Comparison of ENCODE assay signal across 13 cellular contexts in genomic region chr10:100339236-100339635, GRCh38. TPM values are rescaled to one million over a fixed set of nuclear protein-coding genes. Genes with fewer than 3 reads are reported as not detected.
DNase-seq lines count a peak whose midpoint lies in the region; ATAC-seq and TF ChIP-seq lines count a peak whose summit lies in the region.
"Had no signal": no experiment of that assay in that cellular context is flagged by ENCODE, and none has a peak within 500 bp of the region (broad histone marks: within the 10 kb centered on the region; RNA-seq: fewer than 3 reads in every experiment).

No MANE protein-coding gene starts in this region.

- H3K9me3 ChIP-seq in OCI-LY7 (ENCODE audit: low read length) (no peaks in the 10 kb centered on the region), thyroid gland (no peaks in the 10 kb centered on the region)
- H3K9me3 ChIP-seq: gastroesophageal sphincter had no signal

- intact Hi-C loops in activated CD4-positive, alpha-beta T cell treated with anti-CD3 and anti-CD28 coated beads for 36 hours (cut with DNase I, micrococcal nuclease): no loop called here
- intact Hi-C loops in OCI-LY7 (cut with micrococcal nuclease; ENCODE audit: unreplicated experiment): loop anchor here (5.0 to 10.0 kb wide), 2 partner anchors 33 to 536 kb away; no protein-coding TSS in a partner anchor
- intact Hi-C loops in thyroid gland (cut with DNase I): loop anchor here (2.0 kb wide), 1 partner anchor 94 kb away; no protein-coding TSS in a partner anchor

- no peaks in the 10 kb centered on the region for H3K27me3 Mint-ChIP-seq in activated CD4-positive, alpha-beta T cell treated with anti-CD3 and anti-CD28 coated beads for 36 hours
- no peaks in the 10 kb centered on the region for H3K27me3 Mint-ChIP-seq in stimulated activated naive B cell treated with anti-CD40 and anti-IgM and Interleukin-4, amounts not matched to agents 10 μg/mL and 1 μg/mL and 100 μg/mL, for 72 hours

- H3K4me3 Mint-ChIP-seq in activated CD4-positive, alpha-beta T cell treated with anti-CD3 and anti-CD28 coated beads for 36 hours: no peak overlapping the region
- H3K4me3 Mint-ChIP-seq in stimulated activated naive B cell treated with anti-CD40 and anti-IgM and Interleukin-4, amounts not matched to agents 10 μg/mL and 1 μg/mL and 100 μg/mL, for 72 hours: peak overlapping the region; percentile 33 to 66

- POLR2A ChIA-PET in activated CD4-positive, alpha-beta T cell treated with anti-CD3 and anti-CD28 coated beads for 36 hours (lab: Charles Lee): no interaction called here
- POLR2A ChIA-PET in OCI-LY7 (lab: Charles Lee): interaction anchor here (0.6 to 1.7 kb wide), 7 partner anchors 10 to 294 kb away, joined by 3 to 5 read pairs (median 4); no protein-coding TSS in a partner anchor

- H3K4me1 ChIP-seq in OCI-LY7 (ENCODE audit: insufficient read depth, low read length, poor library complexity, severe bottlenecking): peaks cover 29% of the 10 kb centered on the region
- no peaks in the 10 kb centered on the region for H3K4me1 ChIP-seq in thyroid gland
- H3K4me1 ChIP-seq: gastroesophageal sphincter had no signal

- in situ Hi-C loops in G401 (cut with HindIII; ENCODE audit: low sequenced_read_pairs): loop anchor here (25.0 kb wide), 1 partner anchor 173 kb away; the partner anchor contains the start of gene SEC31B

- H3K36me3 ChIP-seq in OCI-LY7 (ENCODE audit: insufficient read depth, low read length) (no peaks in the 10 kb centered on the region), thyroid gland (no peaks in the 10 kb centered on the region)
- H3K36me3 ChIP-seq: gastroesophageal sphincter had no signal

- H3K4me2 ChIP-seq in OCI-LY7 (ENCODE audit: low read length): peak overlapping the region; percentile 69

- peak overlapping the region; percentile 74; the same call in 1 of the 2 replicates for H2AFZ ChIP-seq in OCI-LY7 (ENCODE audit: low read length)

- TF ChIP-seq CTCF in OCI-LY7 (conservative IDR thresholded peaks at IDR 0.05; ENCODE audit: low read length): no peak
- TF ChIP-seq CTCF in thyroid gland (IDR thresholded peaks at IDR 0.05): no peak

- H3K9me2 ChIP-seq in OCI-LY7 (ENCODE audit: insufficient read depth, low read length): no peaks in the 10 kb centered on the region

- no peaks in the 10 kb centered on the region for H3K36me3 Mint-ChIP-seq in activated CD4-positive, alpha-beta T cell treated with anti-CD3 and anti-CD28 coated beads for 36 hours (ENCODE audit: low read depth)
- H3K36me3 Mint-ChIP-seq in stimulated activated naive B cell treated with anti-CD40 and anti-IgM and Interleukin-4, amounts not matched to agents 10 μg/mL and 1 μg/mL and 100 μg/mL, for 72 hours: no peaks in the 10 kb centered on the region

- H3K9me3 Mint-ChIP-seq in activated CD4-positive, alpha-beta T cell treated with anti-CD3 and anti-CD28 coated beads for 36 hours (ENCODE audit: low read depth): no peaks in the 10 kb centered on the region
- no peaks in the 10 kb centered on the region for H3K9me3 Mint-ChIP-seq in stimulated activated naive B cell treated with anti-CD40 and anti-IgM and Interleukin-4, amounts not matched to agents 10 μg/mL and 1 μg/mL and 100 μg/mL, for 72 hours

- DNase-seq in activated CD4-positive, alpha-beta T cell treated with anti-CD3 and anti-CD28 coated beads for 36 hours: no peak
- no peak for DNase-seq in activated CD4-positive, alpha-beta T cell treated with anti-CD3 and anti-CD28 coated beads, Interleukin-2, amount 50 U/mL, for 1 hour
- DNase-seq in OCI-LY7 (ENCODE audit: low spot score) (peak; percentile 74), G401 (ENCODE audit: low spot score) (no peak), thyroid gland (no peak)
- peak; percentile 52 for DNase-seq in stimulated activated naive B cell treated with anti-CD40 and anti-IgM and Interleukin-4, amounts not matched to agents 10 μg/mL and 1 μg/mL and 100 μg/mL, for 72 hours
- DNase-seq: activated T-cell treated with anti-CD3 and anti-CD28 coated beads, Interleukin-2, amount 50 U/mL, for 48 hours; NCI-H69 had no signal

- H3K79me2 ChIP-seq in OCI-LY7 (ENCODE audit: insufficient read depth, low read depth, low read length): no peaks in the 10 kb centered on the region

- 62 to 69% methylated on average over 5 of the region's 5 CpGs for WGBS in thyroid gland, 2 donors

- CTCF ChIA-PET in activated CD4-positive, alpha-beta T cell treated with anti-CD3 and anti-CD28 coated beads for 36 hours (lab: Charles Lee): interaction anchor here (0.6 to 21.1 kb wide), 13 partner anchors 11 to 761 kb away, joined by 3 to 236 read pairs (median 5); no protein-coding TSS in a partner anchor
- CTCF ChIA-PET in OCI-LY7 (lab: Charles Lee; ENCODE audit: unreplicated experiment): interaction anchor here (0.6 to 1.0 kb wide), 3 partner anchors 10 to 93 kb away, joined by 3 to 4 read pairs (median 3); no protein-coding TSS in a partner anchor

- H3K4me1 Mint-ChIP-seq in activated CD4-positive, alpha-beta T cell treated with anti-CD3 and anti-CD28 coated beads for 36 hours: peaks cover under 1% of the 10 kb centered on the region
- peaks cover 25 to 34% of the 10 kb centered on the region in 2 donors for H3K4me1 Mint-ChIP-seq in stimulated activated naive B cell treated with anti-CD40 and anti-IgM and Interleukin-4, amounts not matched to agents 10 μg/mL and 1 μg/mL and 100 μg/mL, for 72 hours

- H3K4me3 ChIP-seq in OCI-LY7 (ENCODE audit: low read depth, low read length, poor library complexity, severe bottlenecking): peak overlapping the region; percentile 24
- no peak overlapping the region for H3K4me3 ChIP-seq in thyroid gland (replicated peaks in 1 of 3)
- H3K4me3 ChIP-seq: gastroesophageal sphincter had no signal

- peak overlapping the region; percentile 26 for H3K27ac Mint-ChIP-seq in activated CD4-positive, alpha-beta T cell treated with anti-CD3 and anti-CD28 coated beads for 36 hours
- H3K27ac Mint-ChIP-seq in stimulated activated naive B cell treated with anti-CD40 and anti-IgM and Interleukin-4, amounts not matched to agents 10 μg/mL and 1 μg/mL and 100 μg/mL, for 72 hours: peak overlapping the region; percentile 80

- H4K20me1 ChIP-seq in OCI-LY7 (ENCODE audit: insufficient read depth, low read length): no peaks in the 10 kb centered on the region

- TF ChIP-seq POLR2A in thyroid gland (IDR thresholded peaks at IDR 0.05): no peak

- H3K27ac ChIP-seq in OCI-LY7 (ENCODE audit: low read depth, low read length, poor library complexity, severe bottlenecking) (peak overlapping the region; percentile 59), thyroid gland (no peak overlapping the region)
- H3K27ac ChIP-seq: gastroesophageal sphincter had no signal

- H3K27me3 ChIP-seq in thyroid gland: no peaks in the 10 kb centered on the region

- ATAC-seq in activated CD4-positive, alpha-beta T cell treated with anti-CD3 and anti-CD28 coated beads for 36 hours: no peak
- ATAC-seq in HG02763 (IDR thresholded peaks at IDR 0.05; ENCODE audit: unreplicated experiment) (peak; percentile 42), GM18909 (IDR thresholded peaks at IDR 0.05; ENCODE audit: poor library complexity, unreplicated experiment) (no peak)
- peak; percentile 85 to 86 for ATAC-seq in stimulated activated naive B cell treated with anti-CD40 and anti-IgM and Interleukin-4, amounts not matched to agents 10 μg/mL and 1 μg/mL and 100 μg/mL, for 72 hours (replicated peaks)

- BruUV-seq in OCI-LY7 (replicated peaks; lab: Mats Ljungman, UMichigan): no TSS peak

RNA-seq across cellular contexts. Expression of gene SCD, which starts 7.8 kb away (rescaled TPM):
- 100 to 1,000 TPM; 203 to 206 TPM for total RNA-seq in activated CD4-positive, alpha-beta T cell treated with anti-CD3 and anti-CD28 coated beads for 36 hours
- total RNA-seq in OCI-LY7 (2014; rRNA removed; shearing (Covaris generic)): 66.1 and 76.8 TPM in 2 replicates
- 291 and 327 TPM in 2 replicates for total RNA-seq in OCI-LY7 (2022)
- total RNA-seq in G401 (2014; rRNA removed; shearing (Covaris generic)): 464 and 607 TPM in 2 replicates
- total RNA-seq in thyroid gland: 10 to 100 TPM in 1 of 4 donors, 1 to 10 TPM in 3; 2.2 to 29.7 (median 5.1) TPM

RNA-seq across cellular contexts. Expression of gene PKD2L1, which starts 9.2 kb away (rescaled TPM):
- total RNA-seq in activated CD4-positive, alpha-beta T cell treated with anti-CD3 and anti-CD28 coated beads for 36 hours: not detected
- not detected in 2 replicates for total RNA-seq in OCI-LY7 (2014; rRNA removed; shearing (Covaris generic))
- total RNA-seq in OCI-LY7 (2022) (0.76 TPM in 1 of 2 replicates, not detected in the other), thyroid gland (not detected)
- total RNA-seq in G401 (2014; rRNA removed; shearing (Covaris generic)): not detected in 2 replicates
- total RNA-seq: A172, gastroesophageal sphincter, lung microvascular endothelial cell had no signal

RNA-seq across cellular contexts. Expression of gene BLOC1S2, which starts 52.8 kb away (rescaled TPM):
- total RNA-seq in activated CD4-positive, alpha-beta T cell treated with anti-CD3 and anti-CD28 coated beads for 36 hours: 10 to 100 TPM; 45.0 to 45.7 TPM
- 39.7 and 48.7 TPM in 2 replicates for total RNA-seq in OCI-LY7 (2014; rRNA removed; shearing (Covaris generic))
- total RNA-seq in OCI-LY7 (2022) (45.3 and 54.8 TPM in 2 replicates), thyroid gland (10 to 100 TPM; 22.6 to 42.2 (median 37.0) TPM)
- 101 and 129 TPM in 2 replicates for total RNA-seq in G401 (2014; rRNA removed; shearing (Covaris generic))

Comparison
In these comparisons a context has a peak if more than half of its experiments do, and no peak if none do; other contexts are left out.
1. ATAC-seq: peak in HG02763 (single experiment) and stimulated activated naive B cell treated with anti-CD40 and anti-IgM and Interleukin-4, amounts not matched to agents 10 μg/mL and 1 μg/mL and 100 μg/mL, for 72 hours (2 of 2); none in activated CD4-positive, alpha-beta T cell treated with anti-CD3 and anti-CD28 coated beads for 36 hours (single experiment) and GM18909 (single experiment).
2. DNase-seq: peak in OCI-LY7 (single experiment) and stimulated activated naive B cell treated with anti-CD40 and anti-IgM and Interleukin-4, amounts not matched to agents 10 μg/mL and 1 μg/mL and 100 μg/mL, for 72 hours (single experiment); none in activated CD4-positive, alpha-beta T cell treated with anti-CD3 and anti-CD28 coated beads for 36 hours (single experiment), activated CD4-positive, alpha-beta T cell treated with anti-CD3 and anti-CD28 coated beads, Interleukin-2, amount 50 U/mL, for 1 hour (single experiment), G401 (single experiment) and thyroid gland (0 of 2).
3. intact Hi-C loops: an anchor here in OCI-LY7 (5.0 to 10.0 kb wide) and thyroid gland (2.0 kb wide); none called in activated CD4-positive, alpha-beta T cell treated with anti-CD3 and anti-CD28 coated beads for 36 hours.